Comparison of ENCODE assay signal across 16 cellular contexts in the genomic region with DNA sequence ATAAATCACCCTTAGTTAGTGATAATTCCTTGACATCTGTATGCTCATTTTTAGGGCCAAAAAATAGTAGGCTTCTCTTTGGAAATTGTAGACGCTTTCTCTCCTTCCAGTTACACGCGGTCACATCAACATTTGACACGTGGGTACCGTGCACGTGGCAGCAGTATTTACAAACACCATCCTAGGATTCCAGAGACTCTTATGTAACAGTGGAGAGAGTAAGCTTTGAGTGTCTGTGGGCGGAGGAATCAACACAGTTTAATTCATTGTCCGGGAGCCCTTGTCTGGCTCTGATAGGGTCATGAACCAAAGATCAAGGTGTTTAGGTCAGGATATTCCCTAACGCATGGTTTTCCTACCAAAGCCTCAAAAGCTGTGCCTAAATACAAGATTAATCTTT. TPM values are rescaled to one million over a fixed set of nuclear protein-coding genes. Genes with fewer than 3 reads are reported as not detected.
DNase-seq lines count a peak whose midpoint lies in the region; ATAC-seq and TF ChIP-seq lines count a peak whose summit lies in the region.
"Had no signal": no experiment of that assay in that cellular context is flagged by ENCODE, and none has a peak within 500 bp of the region (broad histone marks: within the 10 kb centered on the region; RNA-seq: fewer than 3 reads in every experiment).

No MANE protein-coding gene starts in this region.

- H3K9ac ChIP-seq in mesenchymal stem cell (ENCODE audit: low read length), result no peak overlapping the region

- DNase-seq in AG08395 (ENCODE audit: low spot score) (peak; percentile 34), NCI-H2029 (lab: John Stamatoyannopoulos, UW) (peak; percentile 56), heart left ventricle (peak in 2 of 5 donors; percentile 39 to 48), mesenchymal stem cell (peak; percentile 69), NCI-H510A (lab: John Stamatoyannopoulos, UW) (no peak), SW 1271 (lab: John Stamatoyannopoulos, UW) (no peak)
- no peak for DNase-seq in effector memory CD4-positive, alpha-beta T cell
- DNase-seq: activated T-cell treated with anti-CD3 and anti-CD28 coated beads for 4 hours, NCI-H1694, nucleus accumbens, WERI-Rb-1 had no signal

- no peak overlapping the region for H3K14ac ChIP-seq in mesenchymal stem cell (ENCODE audit: low read length in 2 of 2)

- intact Hi-C loops in heart left ventricle (cut with DNase I), result no loop called here

- no peak overlapping the region for H2BK5ac ChIP-seq in mesenchymal stem cell (ENCODE audit: low read depth, low read length, poor library complexity, severe bottlenecking)

- no peak overlapping the region for H3K4me2 ChIP-seq in mesenchymal stem cell (ENCODE audit: low read length, poor library complexity, severe bottlenecking)

- H2BK120ac ChIP-seq in mesenchymal stem cell (ENCODE audit: low read depth, low read length), result no peak overlapping the region

- H3K79me1 ChIP-seq in mesenchymal stem cell (replicated peaks; ENCODE audit: low read length, poor library complexity, severe bottlenecking), result peaks cover 20% of the 10 kb centered on the region

- H3K27ac ChIP-seq in heart left ventricle (no peak overlapping the region), mesenchymal stem cell (ENCODE audit: low read length, poor library complexity, severe bottlenecking) (no peak overlapping the region)
- H3K27ac ChIP-seq in effector memory CD4-positive, alpha-beta T cell (ENCODE audit: insufficient read depth, low read length, poor library complexity, severe bottlenecking), result no peak overlapping the region
- H3K27ac ChIP-seq: gastroesophageal sphincter, SJSA1, tibial artery, WERI-Rb-1 had no signal

- ATAC-seq in heart left ventricle, result peak; percentile 71 to 91 (median 84)
- no peak for ATAC-seq in HG02623 (IDR thresholded peaks at IDR 0.05; ENCODE audit: unreplicated experiment)
- ATAC-seq: gastroesophageal sphincter, K562 had no signal

- no peak for TF ChIP-seq CTCF in heart left ventricle (IDR thresholded peaks at IDR 0.05)

- H4K91ac ChIP-seq in mesenchymal stem cell (ENCODE audit: low read length), result no peak overlapping the region

- H4K8ac ChIP-seq in mesenchymal stem cell (ENCODE audit: low read length), result no peak overlapping the region

- H2BK12ac ChIP-seq in mesenchymal stem cell (ENCODE audit: low read length in 2 of 2), result no peak overlapping the region

- H3K36me3 ChIP-seq in heart left ventricle, result no peaks in the 10 kb centered on the region
- peaks cover 0 to 2% of the 10 kb centered on the region in 2 experiments for H3K36me3 ChIP-seq in mesenchymal stem cell (ENCODE audit: control insufficient read depth in 1 of 2, insufficient read depth in 2 of 2, low read depth in 1 of 2, low read length in 2 of 2)
- H3K36me3 ChIP-seq in effector memory CD4-positive, alpha-beta T cell (ENCODE audit: control insufficient read depth, insufficient read depth, low read length), result no peaks in the 10 kb centered on the region
- H3K36me3 ChIP-seq: gastroesophageal sphincter, SJSA1, tibial artery, WERI-Rb-1 had no signal

- no peak overlapping the region for H3K23ac ChIP-seq in mesenchymal stem cell (ENCODE audit: low read length in 2 of 2)

- H2AFZ ChIP-seq in mesenchymal stem cell (ENCODE audit: low read depth, low read length), result no peak overlapping the region

- H3K4ac ChIP-seq in mesenchymal stem cell (ENCODE audit: low read depth in 1 of 2, low read length in 2 of 2), result no peak overlapping the region

- H3K27me3 ChIP-seq in heart left ventricle, result no peaks in the 10 kb centered on the region
- no peaks in the 10 kb centered on the region for H3K27me3 ChIP-seq in mesenchymal stem cell (ENCODE audit: control insufficient read depth in 1 of 2, insufficient read depth in 1 of 2, low read length in 2 of 2)
- no peaks in the 10 kb centered on the region for H3K27me3 ChIP-seq in effector memory CD4-positive, alpha-beta T cell (replicated peaks; ENCODE audit: control insufficient read depth, insufficient read depth, low read length, poor library complexity, severe bottlenecking)
- H3K27me3 ChIP-seq: gastroesophageal sphincter, SJSA1, tibial artery had no signal

- TF ChIP-seq POLR2A in heart left ventricle (IDR thresholded peaks at IDR 0.05), result no peak

- H3K9me3 ChIP-seq in heart left ventricle (no peaks in the 10 kb centered on the region), mesenchymal stem cell (ENCODE audit: control insufficient read depth, low read length) (no peaks in the 10 kb centered on the region)
- H3K9me3 ChIP-seq in effector memory CD4-positive, alpha-beta T cell (ENCODE audit: control insufficient read depth, low read length), result no peaks in the 10 kb centered on the region
- H3K9me3 ChIP-seq: gastroesophageal sphincter, SJSA1, tibial artery had no signal

- H2BK15ac ChIP-seq in mesenchymal stem cell (ENCODE audit: low read depth, poor library complexity, severe bottlenecking), result no peak overlapping the region

- H3K4me3 ChIP-seq in heart left ventricle, result no peak overlapping the region
- H3K4me3 ChIP-seq in mesenchymal stem cell (ENCODE audit: insufficient read depth in 1 of 2, low read depth in 1 of 2, low read length in 2 of 2), result no peak overlapping the region
- no peak overlapping the region for H3K4me3 ChIP-seq in effector memory CD4-positive, alpha-beta T cell (ENCODE audit: insufficient read depth, low read depth, low read length, poor library complexity, severe bottlenecking)
- H3K4me3 ChIP-seq: gastroesophageal sphincter, K562, SJSA1, tibial artery had no signal

- no peak overlapping the region for H3K18ac ChIP-seq in mesenchymal stem cell (ENCODE audit: low read depth in 1 of 2, low read length in 2 of 2)

- H3K4me1 ChIP-seq in heart left ventricle, result peaks cover 0 to 55% (median 14%) of the 10 kb centered on the region in 12 donors
- peaks cover 4% of the 10 kb centered on the region for H3K4me1 ChIP-seq in mesenchymal stem cell (ENCODE audit: control insufficient read depth, insufficient read depth, low read depth, low read length)
- H3K4me1 ChIP-seq in effector memory CD4-positive, alpha-beta T cell (ENCODE audit: control insufficient read depth, insufficient read depth, low read length, poor library complexity, severe bottlenecking), result no peaks in the 10 kb centered on the region
- H3K4me1 ChIP-seq: SJSA1 had no signal

- no peak overlapping the region for H2AK5ac ChIP-seq in mesenchymal stem cell (ENCODE audit: low read length, severe bottlenecking)

- 49 to 54% (median 50%) methylated on average over 9 of the region's 9 CpGs for WGBS in heart left ventricle, 4 donors
- 31% methylated on average over 6 of the region's 9 CpGs for WGBS in mesenchymal stem cell

RNA-seq across cellular contexts. Expression of a gene that starts 12.2 kb away (rescaled TPM):
- 10 to 100 TPM in 8 of 9 donors, 1 to 10 TPM in 1; 9.5 to 25.6 (median 15.4) TPM for total RNA-seq in heart left ventricle
- 1 to 10 TPM; 2.9 to 3.3 TPM for polyA plus RNA-seq in heart left ventricle
- polyA plus RNA-seq in mesenchymal stem cell (2013, experiment 1 of 2), result 4.8 TPM
- polyA plus RNA-seq in mesenchymal stem cell (2013, experiment 2 of 2), result 4.6 TPM

Comparison
In these comparisons a context has a peak if more than half of its experiments do, and no peak if none do; other contexts are left out.
1. DNase-seq: peak in AG08395 (single experiment), NCI-H2029 (single experiment) and mesenchymal stem cell (single experiment); none in effector memory CD4-positive, alpha-beta T cell (0 of 3), NCI-H510A (single experiment) and SW 1271 (0 of 2).